In genomic region chr16:10752843-10753523, GRCh38 we compare ENCODE assay signal across 10 cellular contexts. TPM values are rescaled to one million over a fixed set of nuclear protein-coding genes. Genes with fewer than 3 reads are reported as not detected.
DNase-seq lines count a peak whose midpoint lies in the region; ATAC-seq, FAIRE-seq and TF ChIP-seq lines count a peak whose summit lies in the region.
"Had no signal": no experiment of that assay in that cellular context is flagged by ENCODE, and none has a peak within 500 bp of the region (broad histone marks: within the 10 kb centered on the region; RNA-seq: fewer than 3 reads in every experiment).

No MANE protein-coding gene starts in this region.

- H3K4me2 ChIP-seq in neuronal stem cell (ENCODE audit: insufficient read depth, low read length, poor library complexity, severe bottlenecking): no peak overlapping the region

- no peak overlapping the region for H3K14ac ChIP-seq in neuronal stem cell (ENCODE audit: low read length)

- TF ChIP-seq POLR2A in adrenal gland (IDR thresholded peaks at IDR 0.05): no peak

- peak overlapping the region in 2 of 5 donors; percentile 21 to 70 for H3K27ac ChIP-seq in adrenal gland
- H3K27ac ChIP-seq in neuronal stem cell (replicated peaks; ENCODE audit: low read length): no peak overlapping the region
- H3K27ac ChIP-seq: pancreas had no signal

- no peak for TF ChIP-seq CTCF in adrenal gland (IDR thresholded peaks at IDR 0.05)

- no peak overlapping the region for H3K23ac ChIP-seq in neuronal stem cell (ENCODE audit: low read depth, low read length, poor library complexity)

- H3K9ac ChIP-seq in neuronal stem cell (ENCODE audit: low read depth, low read length, poor library complexity): no peak overlapping the region

- H3K4me1 ChIP-seq in adrenal gland (replicated peaks in 1 of 2) (peaks cover 10 to 25% of the 10 kb centered on the region in 2 donors), neuronal stem cell (ENCODE audit: control insufficient read depth in 2 of 2, insufficient read depth in 1 of 2, low read depth in 1 of 2, low read length in 2 of 2) (no peaks in the 10 kb centered on the region)
- H3K4me1 ChIP-seq: pancreas had no signal

- intact Hi-C loops in adrenal gland (cut with DNase I): no loop called here

- FAIRE-seq in GM19239 (lab: Jason Lieb, UNC): peak; percentile 88
- FAIRE-seq: pancreas had no signal

- DNase-seq in GM19239 (ENCODE audit: insufficient read length, low spot score): no peak
- peak; percentile 54 to 87 (median 61) for DNase-seq in adrenal gland
- DNase-seq in pons (ENCODE audit: low spot score): peak; percentile 90
- DNase-seq in retina: no peak
- no peak for DNase-seq in LoVo (ENCODE audit: low spot score)
- DNase-seq in neuronal stem cell (ENCODE audit: low spot score): no peak
- DNase-seq: NCI-H2081 treated with DMSO at 0.1 percent for 48 hours had no signal

- H2BK120ac ChIP-seq in neuronal stem cell (ENCODE audit: low read depth, low read length): no peak overlapping the region

- H2BK5ac ChIP-seq in neuronal stem cell (ENCODE audit: low read length): no peak overlapping the region

- no peak overlapping the region for H2AK5ac ChIP-seq in neuronal stem cell (ENCODE audit: low read depth, low read length)

- H3K36me3 ChIP-seq in adrenal gland (replicated peaks in 1 of 2) (peaks cover 0 to 43% of the 10 kb centered on the region in 2 donors), neuronal stem cell (replicated peaks in 1 of 2; ENCODE audit: control insufficient read depth in 2 of 2, insufficient read depth in 2 of 2, low read length in 2 of 2) (peaks cover 18 to 58% of the 10 kb centered on the region in 2 donors)

- no peak overlapping the region for H3K4me3 ChIP-seq in adrenal gland
- no peak overlapping the region for H3K4me3 ChIP-seq in neuronal stem cell (ENCODE audit: low read length in 2 of 2)
- H3K4me3 ChIP-seq: pancreas had no signal

- no peaks in the 10 kb centered on the region for H3K79me1 ChIP-seq in neuronal stem cell (ENCODE audit: low read depth, low read length)

- no peak overlapping the region for H2AFZ ChIP-seq in neuronal stem cell (ENCODE audit: low read length)

- H3K27me3 ChIP-seq in adrenal gland (no peaks in the 10 kb centered on the region), neuronal stem cell (ENCODE audit: control insufficient read depth in 3 of 3, insufficient read depth in 3 of 3, low read depth in 1 of 3, low read length in 3 of 3) (no peaks in the 10 kb centered on the region)
- H3K27me3 ChIP-seq: pancreas had no signal

- no peak overlapping the region for H4K8ac ChIP-seq in neuronal stem cell (ENCODE audit: low read depth, low read length)

- WGBS in adrenal gland, 4 donors: 84 to 87% (median 86%) methylated on average over 10 of the region's 10 CpGs
- WGBS in neuronal stem cell (ENCODE audit: extremely low coverage in 2 of 2, insufficient read length in 2 of 2, insufficient replicate concordance in 1 of 2), 2 donors: no CpG with 5 or more reads among the region's 10 CpGs

- no peak overlapping the region for H2BK12ac ChIP-seq in neuronal stem cell (ENCODE audit: low read length)

- ATAC-seq in HG03066 (IDR thresholded peaks at IDR 0.05; ENCODE audit: low read depth, unreplicated experiment): peak; percentile 49
- no peak for ATAC-seq in HG02938 (IDR thresholded peaks at IDR 0.05; ENCODE audit: unreplicated experiment)

- H2BK15ac ChIP-seq in neuronal stem cell (ENCODE audit: low read length): no peak overlapping the region

- no peak overlapping the region for H3K18ac ChIP-seq in neuronal stem cell (ENCODE audit: low read length)

- H3K9me3 ChIP-seq in adrenal gland (replicated peaks in 1 of 3): no peaks in the 10 kb centered on the region
- H3K9me3 ChIP-seq in neuronal stem cell (replicated peaks in 1 of 2; ENCODE audit: control insufficient read depth in 2 of 2, insufficient read depth in 1 of 2, low read depth in 1 of 2, low read length in 2 of 2): no peaks in the 10 kb centered on the region
- H3K9me3 ChIP-seq: pancreas had no signal

- no peak overlapping the region for H4K91ac ChIP-seq in neuronal stem cell (ENCODE audit: low read depth, low read length, poor library complexity)

- no peak overlapping the region for H3K4ac ChIP-seq in neuronal stem cell (ENCODE audit: low read length)

RNA-seq across cellular contexts. Expression of gene NUBP1, which starts 9.3 kb away (rescaled TPM):
- 10 to 100 TPM; 22.5 to 75.1 (median 53.8) TPM for total RNA-seq in adrenal gland
- polyA plus RNA-seq in adrenal gland: 10 to 100 TPM; 65.4 to 91.8 (median 87.0) TPM
- 31.9 TPM for polyA plus RNA-seq in neuronal stem cell (2013, experiment 1 of 2)
- polyA plus RNA-seq in neuronal stem cell (2013, experiment 2 of 2): 27.7 TPM

RNA-seq across cellular contexts. Expression of gene TEKT5, which starts 58.3 kb away (rescaled TPM):
- total RNA-seq in adrenal gland: under 1 TPM in 1 of 8 donors, not detected in 7; 0.36 TPM
- polyA plus RNA-seq in adrenal gland: under 1 TPM in 2 of 3 donors, not detected in 1; 0.34 to 0.88 TPM
- polyA plus RNA-seq in neuronal stem cell (2013, experiment 1 of 2): 0.20 TPM
- 0.29 TPM for polyA plus RNA-seq in neuronal stem cell (2013, experiment 2 of 2)

Comparison
In these comparisons a context has a peak if more than half of its experiments do, and no peak if none do; other contexts are left out.
1. DNase-seq: peak in adrenal gland (7 of 7) and pons (single experiment); none in GM19239 (single experiment), retina (single experiment), LoVo (single experiment) and neuronal stem cell (single experiment).